Comparison of ENCODE assay signal across 22 cellular contexts in genomic region chr22:26041931-26042330, GRCh38.
A peak's percentile ranks its signal among the peaks of the same experiment; 100 is the strongest.
DNase-seq lines count a peak whose midpoint lies in the region; ATAC-seq and TF ChIP-seq lines count a peak whose summit lies in the region.
"Had no signal": no experiment of that assay in that cellular context is flagged by ENCODE, and none has a peak within 500 bp of the region (broad histone marks: within the 10 kb centered on the region; RNA-seq: fewer than 3 reads in every experiment).

No MANE protein-coding gene starts in this region.

- no peak overlapping the region for H3K4me2 ChIP-seq in smooth muscle cell
- H3K4me2 ChIP-seq: BLaER1 treated with 17β-estradiol and CSF1 and Interleukin-3, amounts not matched to agents 10 nM and 100 nM had no signal

- H3K9me3 ChIP-seq in right lobe of liver, result no peaks in the 10 kb centered on the region
- no peaks in the 10 kb centered on the region for H3K9me3 ChIP-seq in smooth muscle cell (replicated peaks; ENCODE audit: low read depth)
- H3K9me3 ChIP-seq: SJSA1 had no signal

- H3K27ac ChIP-seq in right lobe of liver, result no peak overlapping the region
- no peak overlapping the region for H3K27ac ChIP-seq in smooth muscle cell (ENCODE audit: low read depth)
- H3K27ac ChIP-seq: BLaER1 treated with 17β-estradiol and CSF1 and Interleukin-3, amounts not matched to agents 10 nM and 100 nM; GM23248; SJSA1 had no signal

- no peak for TF ChIP-seq CTCF in right lobe of liver (IDR thresholded peaks at IDR 0.05)
- TF ChIP-seq CTCF in smooth muscle cell (IDR thresholded peaks at IDR 0.05; ENCODE audit: borderline replicate concordance, insufficient read depth, poor library complexity, severe bottlenecking), result no peak

- no peak overlapping the region for H2AFZ ChIP-seq in smooth muscle cell (ENCODE audit: low read depth)
- H2AFZ ChIP-seq: GM23248 had no signal

- ATAC-seq in right lobe of liver, result no peak
- ATAC-seq in GM18520 (IDR thresholded peaks at IDR 0.05; ENCODE audit: unreplicated experiment), result no peak
- ATAC-seq: Right ventricle myocardium inferior had no signal

- H3K4me1 ChIP-seq in right lobe of liver (no peaks in the 10 kb centered on the region), smooth muscle cell (ENCODE audit: low read depth) (no peaks in the 10 kb centered on the region)

- H3K27me3 ChIP-seq in right lobe of liver (no peaks in the 10 kb centered on the region), smooth muscle cell (ENCODE audit: low read depth) (no peaks in the 10 kb centered on the region)
- H3K27me3 ChIP-seq: BLaER1 treated with 17β-estradiol and CSF1 and Interleukin-3, amounts not matched to agents 10 nM and 100 nM; SJSA1 had no signal

- H3K4me3 ChIP-seq in right lobe of liver (no peak overlapping the region), smooth muscle cell (no peak overlapping the region)
- H3K4me3 ChIP-seq: BLaER1 treated with 17β-estradiol and CSF1 and Interleukin-3, amounts not matched to agents 10 nM and 100 nM; GM23248; SJSA1 had no signal

- H3K9ac ChIP-seq in smooth muscle cell (ENCODE audit: low read depth), result no peak overlapping the region
- H3K9ac ChIP-seq: BLaER1 treated with 17β-estradiol and CSF1 and Interleukin-3, amounts not matched to agents 10 nM and 100 nM; GM23248 had no signal

- WGBS in right lobe of liver (ENCODE audit: insufficient coverage, low coverage, low lambda C conversion rate, missing lambda C conversion rate), result no CpG with 5 or more reads among the region's 4 CpGs
- 87% methylated on average over 4 of the region's 4 CpGs for WGBS in smooth muscle cell (ENCODE audit: low lambda C conversion rate)

- H3F3A ChIP-seq in smooth muscle cell (ENCODE audit: low read depth), result no peaks in the 10 kb centered on the region

- intact Hi-C loops in right lobe of liver (cut with DNase I), result no loop called here

- DNase-seq in NCI-H1417 (lab: John Stamatoyannopoulos, UW) (peak; percentile 31 to 67 (median 47)), NCI-H1417 treated with DMSO at 0.1 percent for 48 hours (lab: John Stamatoyannopoulos, UW) (no peak), NCI-H1436 treated with DMSO at 0.1 percent for 48 hours (lab: John Stamatoyannopoulos, UW) (peak; percentile 93), NCI-H2171 treated with DMSO at 0.1 percent for 48 hours (lab: John Stamatoyannopoulos, UW) (peak; percentile 82), right lobe of liver (no peak), smooth muscle cell (lab: John Stamatoyannopoulos, UW; ENCODE audit: unreplicated experiment) (no peak), NCI-H128 (lab: John Stamatoyannopoulos, UW; ENCODE audit: unreplicated experiment) (no peak)
- DNase-seq: 8988T; Calu3; CD4-positive, alpha-beta memory T cell; EL; GM23248; HCEC 1CT; KG1; NCI-H2029 treated with DMSO at 0.1 percent for 48 hours; NCI-H226; NCI-H524 treated with DMSO at 0.1 percent for 48 hours; T-helper 9 cell had no signal

- no peaks in the 10 kb centered on the region for H3K79me2 ChIP-seq in smooth muscle cell (ENCODE audit: low read depth)

- H3K36me3 ChIP-seq in right lobe of liver, result no peaks in the 10 kb centered on the region
- no peaks in the 10 kb centered on the region for H3K36me3 ChIP-seq in smooth muscle cell (ENCODE audit: low read depth)
- H3K36me3 ChIP-seq: BLaER1 treated with 17β-estradiol and CSF1 and Interleukin-3, amounts not matched to agents 10 nM and 100 nM; SJSA1 had no signal

- H4K20me1 ChIP-seq in smooth muscle cell (ENCODE audit: low read depth), result no peaks in the 10 kb centered on the region
- H4K20me1 ChIP-seq: BLaER1 treated with 17β-estradiol and CSF1 and Interleukin-3, amounts not matched to agents 10 nM and 100 nM had no signal

- TF ChIP-seq POLR2A in right lobe of liver (IDR thresholded peaks at IDR 0.05), result no peak

Comparison
In these comparisons a context has a peak if more than half of its experiments do, and no peak if none do; other contexts are left out.
1. DNase-seq: peak in NCI-H1417 (3 of 3), NCI-H1436 treated with DMSO at 0.1 percent for 48 hours (single experiment) and NCI-H2171 treated with DMSO at 0.1 percent for 48 hours (single experiment); none in NCI-H1417 treated with DMSO at 0.1 percent for 48 hours (single experiment), right lobe of liver (0 of 3), smooth muscle cell (single experiment) and NCI-H128 (single experiment).